9 cellular contexts compared by ENCODE assay signal in genomic region chr10:80191589-80192270, GRCh38. TPM values are rescaled to one million over a fixed set of nuclear protein-coding genes. Genes with fewer than 3 reads are reported as not detected.
DNase-seq lines count a peak whose midpoint lies in the region; ATAC-seq lines count a peak whose summit lies in the region.
"Had no signal": no experiment of that assay in that cellular context is flagged by ENCODE, and none has a peak within 500 bp of the region (broad histone marks: within the 10 kb centered on the region; RNA-seq: fewer than 3 reads in every experiment).

No MANE protein-coding gene starts in this region.

- CTCF ChIA-PET in activated CD8-positive, alpha-beta T cell treated with anti-CD3 and anti-CD28 coated beads, Interleukin-2, amount 10 ng/mL, durations not matched to agents 7 days and 5 days (lab: Charles Lee): interaction anchor here (2.6 kb wide), 1 partner anchor 12 kb away, joined by 12 read pairs; no protein-coding TSS in a partner anchor

- H3K4me1 Mint-ChIP-seq in activated CD8-positive, alpha-beta T cell treated with anti-CD3 and anti-CD28 coated beads, Interleukin-2, amount 10 ng/mL, durations not matched to agents 7 days and 5 days (ENCODE audit: low read depth): peaks cover 67% of the 10 kb centered on the region
- peaks cover 78 to 85% of the 10 kb centered on the region in 2 donors for H3K4me1 Mint-ChIP-seq in immature natural killer cell
- peaks cover 80% of the 10 kb centered on the region for H3K4me1 Mint-ChIP-seq in stimulated activated naive CD8-positive, alpha-beta T cell treated with anti-CD3 and anti-CD28 coated beads, Interleukin-15, Interleukin-2, amounts not matched to agents 100 ng/mL and 50 ng/mL, for 24 hours (ENCODE audit: low read depth)

- DNase-seq in NCI-H510A treated with DMSO at 0.1 percent for 48 hours (lab: John Stamatoyannopoulos, UW): peak; percentile 12
- DNase-seq in NCI-H510A (lab: John Stamatoyannopoulos, UW): no peak
- no peak for DNase-seq in activated CD8-positive, alpha-beta T cell treated with anti-CD3 and anti-CD28 coated beads, Interleukin-2, amount 10 ng/mL, durations not matched to agents 7 days and 5 days
- DNase-seq in immature natural killer cell: peak; percentile 76 to 83 (median 76)
- DNase-seq in middle frontal gyrus (ENCODE audit: extremely low spot score, low spot score): no peak
- DNase-seq in AG08396 (ENCODE audit: low spot score): no peak
- DNase-seq: NCI-H524 had no signal

- H3K9me3 Mint-ChIP-seq in activated CD8-positive, alpha-beta T cell treated with anti-CD3 and anti-CD28 coated beads, Interleukin-2, amount 10 ng/mL, durations not matched to agents 7 days and 5 days (ENCODE audit: insufficient read depth): peaks cover 9% of the 10 kb centered on the region
- no peaks in the 10 kb centered on the region for H3K9me3 Mint-ChIP-seq in immature natural killer cell
- H3K9me3 Mint-ChIP-seq in stimulated activated naive CD8-positive, alpha-beta T cell treated with anti-CD3 and anti-CD28 coated beads, Interleukin-15, Interleukin-2, amounts not matched to agents 100 ng/mL and 50 ng/mL, for 24 hours: peaks cover 8% of the 10 kb centered on the region

- POLR2A ChIA-PET in activated CD8-positive, alpha-beta T cell treated with anti-CD3 and anti-CD28 coated beads, Interleukin-2, amount 10 ng/mL, durations not matched to agents 7 days and 5 days (lab: Charles Lee): interaction anchor here (1.8 kb wide), 1 partner anchor 11 kb away, joined by 6 read pairs; no protein-coding TSS in a partner anchor

- H3K27ac Mint-ChIP-seq in activated CD8-positive, alpha-beta T cell treated with anti-CD3 and anti-CD28 coated beads, Interleukin-2, amount 10 ng/mL, durations not matched to agents 7 days and 5 days: peak overlapping the region; percentile 71
- peak overlapping the region; percentile 84 to 99 (median 96) for H3K27ac Mint-ChIP-seq in immature natural killer cell
- H3K27ac Mint-ChIP-seq in stimulated activated naive CD8-positive, alpha-beta T cell treated with anti-CD3 and anti-CD28 coated beads, Interleukin-15, Interleukin-2, amounts not matched to agents 100 ng/mL and 50 ng/mL, for 24 hours: peak overlapping the region; percentile 78

- H3K36me3 Mint-ChIP-seq in activated CD8-positive, alpha-beta T cell treated with anti-CD3 and anti-CD28 coated beads, Interleukin-2, amount 10 ng/mL, durations not matched to agents 7 days and 5 days (ENCODE audit: low read depth): peaks cover 60% of the 10 kb centered on the region
- peaks cover 0 to 4% (median 0%) of the 10 kb centered on the region in 3 donors for H3K36me3 Mint-ChIP-seq in immature natural killer cell
- H3K36me3 Mint-ChIP-seq in stimulated activated naive CD8-positive, alpha-beta T cell treated with anti-CD3 and anti-CD28 coated beads, Interleukin-15, Interleukin-2, amounts not matched to agents 100 ng/mL and 50 ng/mL, for 24 hours (ENCODE audit: low read depth): peaks cover 44% of the 10 kb centered on the region

- H3K27me3 Mint-ChIP-seq in activated CD8-positive, alpha-beta T cell treated with anti-CD3 and anti-CD28 coated beads, Interleukin-2, amount 10 ng/mL, durations not matched to agents 7 days and 5 days (ENCODE audit: low read depth): no peaks in the 10 kb centered on the region
- peaks cover 5 to 27% (median 19%) of the 10 kb centered on the region in 3 donors for H3K27me3 Mint-ChIP-seq in immature natural killer cell (ENCODE audit: low read depth in 3 of 3)
- H3K27me3 Mint-ChIP-seq in stimulated activated naive CD8-positive, alpha-beta T cell treated with anti-CD3 and anti-CD28 coated beads, Interleukin-15, Interleukin-2, amounts not matched to agents 100 ng/mL and 50 ng/mL, for 24 hours: no peaks in the 10 kb centered on the region

- no peak for ATAC-seq in activated CD8-positive, alpha-beta T cell treated with anti-CD3 and anti-CD28 coated beads, Interleukin-2, amount 10 ng/mL, durations not matched to agents 7 days and 5 days
- ATAC-seq in HG02759 (IDR thresholded peaks at IDR 0.05; ENCODE audit: unreplicated experiment): no peak

- H3K4me3 Mint-ChIP-seq in activated CD8-positive, alpha-beta T cell treated with anti-CD3 and anti-CD28 coated beads, Interleukin-2, amount 10 ng/mL, durations not matched to agents 7 days and 5 days: no peak overlapping the region
- H3K4me3 Mint-ChIP-seq in immature natural killer cell: peak overlapping the region; percentile 72 to 94 (median 87)
- H3K4me3 Mint-ChIP-seq in stimulated activated naive CD8-positive, alpha-beta T cell treated with anti-CD3 and anti-CD28 coated beads, Interleukin-15, Interleukin-2, amounts not matched to agents 100 ng/mL and 50 ng/mL, for 24 hours: peak overlapping the region; percentile 37

RNA-seq across cellular contexts. Expression of gene ANXA11, which starts 13.6 kb away (rescaled TPM):
- 100 to 1,000 TPM; 249 to 277 TPM for total RNA-seq in activated CD8-positive, alpha-beta T cell treated with anti-CD3 and anti-CD28 coated beads, Interleukin-2, amount 10 ng/mL, durations not matched to agents 7 days and 5 days
- 100 to 1,000 TPM; 136 to 270 (median 181) TPM for polyA plus RNA-seq in immature natural killer cell

RNA-seq across cellular contexts. Expression of gene PLAC9, which starts 59.2 kb away (rescaled TPM):
- total RNA-seq in activated CD8-positive, alpha-beta T cell treated with anti-CD3 and anti-CD28 coated beads, Interleukin-2, amount 10 ng/mL, durations not matched to agents 7 days and 5 days: not detected
- polyA plus RNA-seq in immature natural killer cell: not detected

Comparison
In these comparisons a context has a peak if more than half of its experiments do, and no peak if none do; other contexts are left out.
1. DNase-seq: peak in NCI-H510A treated with DMSO at 0.1 percent for 48 hours (single experiment) and immature natural killer cell (3 of 3); none in NCI-H510A (single experiment), activated CD8-positive, alpha-beta T cell treated with anti-CD3 and anti-CD28 coated beads, Interleukin-2, amount 10 ng/mL, durations not matched to agents 7 days and 5 days (single experiment), middle frontal gyrus (single experiment) and AG08396 (single experiment).
2. Peak in every context shown above with its lines, with median percentiles within 50 percentile points of each other: H3K27ac Mint-ChIP-seq.